ENCODE assay signal across 8 cellular contexts in the genomic region with DNA sequence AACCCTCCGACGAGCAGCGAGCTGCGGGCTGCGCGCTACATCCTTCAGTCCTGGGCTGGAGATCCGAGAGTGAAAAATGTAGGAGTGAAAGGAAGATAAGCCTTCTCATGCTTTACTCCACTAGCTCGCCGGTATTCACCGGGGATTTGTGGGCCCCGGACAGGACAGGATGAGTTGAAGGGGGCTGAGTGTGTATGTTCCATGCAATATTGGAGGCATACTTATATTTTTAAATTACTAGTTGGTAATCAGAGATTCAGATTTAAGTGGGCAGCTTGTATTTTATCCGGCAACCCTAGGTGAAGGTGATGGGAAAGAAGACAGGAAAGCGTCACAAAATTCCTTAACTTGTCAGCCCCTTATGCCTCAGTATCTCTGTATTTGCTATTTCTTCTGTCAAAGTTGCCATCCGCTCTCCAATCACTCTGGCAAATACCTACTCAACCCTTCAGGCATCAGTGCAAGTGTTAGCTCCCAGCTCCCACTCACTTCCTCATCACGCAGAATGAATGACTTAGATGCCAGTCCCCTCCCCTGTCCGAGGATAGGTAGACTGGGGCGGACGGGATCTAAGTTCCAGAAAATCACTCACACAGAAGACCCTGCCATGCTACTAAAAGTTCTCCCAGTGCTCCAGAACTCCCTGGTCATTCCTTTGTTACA. TPM values are rescaled to one million over a fixed set of nuclear protein-coding genes. Genes with fewer than 3 reads are reported as not detected.
DNase-seq lines count a peak whose midpoint lies in the region; ATAC-seq, FAIRE-seq and TF ChIP-seq lines count a peak whose summit lies in the region.

No MANE protein-coding gene starts in this region.

- H3K4me1 ChIP-seq in ES-I3 (ENCODE audit: insufficient read depth, low read length) (no peaks in the 10 kb centered on the region; the same call in 1 of the 2 replicates), esophagus (ENCODE audit: control insufficient read depth in 2 of 2, insufficient read depth in 2 of 2, low read length in 1 of 2) (peaks cover 0 to 4% of the 10 kb centered on the region in 2 donors)

- DNase-seq in nephron progenitor cell (no peak), frontal cortex (ENCODE audit: low spot score in 2 of 2) (no peak)
- no peak for DNase-seq in stimulated activated CD8-positive, alpha-beta memory T cell treated with anti-CD3 and anti-CD28 coated beads, Interleukin-4, amount 100 ng/mL, for 48 hours

- no peak for FAIRE-seq in frontal cortex (lab: Jason Lieb, UNC)

- peak overlapping the region; percentile 74 to 78 for H3K4me3 ChIP-seq in esophagus (ENCODE audit: low read depth in 1 of 2, low read length in 2 of 2)

- peak overlapping the region; percentile 95 for H3K4me3 Mint-ChIP-seq in nephron progenitor cell

- ATAC-seq in HG02840 (IDR thresholded peaks at IDR 0.05; ENCODE audit: low FRiP score, unreplicated experiment) = peak; percentile 4
- peak; percentile 75 for ATAC-seq in SK-N-SH treated with all-trans-retinoic acid at 6 μM for 48 hours
- no peak for ATAC-seq in GM21381 (IDR thresholded peaks at IDR 0.05; ENCODE audit: unreplicated experiment)

- no peaks in the 10 kb centered on the region for H3K9me3 ChIP-seq in ES-I3 (ENCODE audit: control insufficient read depth, insufficient read depth, low read length)
- no peaks in the 10 kb centered on the region for H3K9me3 ChIP-seq in esophagus (ENCODE audit: control insufficient read depth in 2 of 2, insufficient read depth in 1 of 2, low read depth in 1 of 2, low read length in 1 of 2)

- peak overlapping the region; percentile 76 to 81 for H3K27ac ChIP-seq in esophagus (ENCODE audit: low read depth in 2 of 2, low read length in 1 of 2)

- H3K27me3 Mint-ChIP-seq in nephron progenitor cell (ENCODE audit: low read depth, poor library complexity) = peaks cover 37% of the 10 kb centered on the region

- H3K36me3 ChIP-seq in ES-I3 (ENCODE audit: insufficient read depth, low read length) (no peaks in the 10 kb centered on the region), esophagus (ENCODE audit: control insufficient read depth in 2 of 2, insufficient read depth in 2 of 2, low read length in 1 of 2) (no peaks in the 10 kb centered on the region)

- WGBS in esophagus, 2 donors = 2 to 3% methylated on average over 18 of the region's 18 CpGs

- no peaks in the 10 kb centered on the region for H3K27me3 ChIP-seq in esophagus (ENCODE audit: control insufficient read depth in 1 of 2, insufficient read depth in 2 of 2, low read length in 2 of 2)

- H3K9ac ChIP-seq in ES-I3 (ENCODE audit: low read depth, low read length) = peak overlapping the region; percentile 83

- H3K4me1 Mint-ChIP-seq in nephron progenitor cell = peaks cover 30% of the 10 kb centered on the region

- no peaks in the 10 kb centered on the region for H3K9me3 Mint-ChIP-seq in nephron progenitor cell

- TF ChIP-seq CTCF in nephron progenitor cell (IDR thresholded peaks at IDR 0.05) = no peak

- H3K36me3 Mint-ChIP-seq in nephron progenitor cell (ENCODE audit: low read depth) = peaks cover 5% of the 10 kb centered on the region

- H3K27ac Mint-ChIP-seq in nephron progenitor cell = peak overlapping the region; percentile 71

TF ChIP-seq in SK-N-SH treated with all-trans-retinoic acid at 6 μM for 48 hours, 23 proteins besides CTCF, POLR2A, EP300 and RAD21:
- TF ChIP-seq, protein P1, sequence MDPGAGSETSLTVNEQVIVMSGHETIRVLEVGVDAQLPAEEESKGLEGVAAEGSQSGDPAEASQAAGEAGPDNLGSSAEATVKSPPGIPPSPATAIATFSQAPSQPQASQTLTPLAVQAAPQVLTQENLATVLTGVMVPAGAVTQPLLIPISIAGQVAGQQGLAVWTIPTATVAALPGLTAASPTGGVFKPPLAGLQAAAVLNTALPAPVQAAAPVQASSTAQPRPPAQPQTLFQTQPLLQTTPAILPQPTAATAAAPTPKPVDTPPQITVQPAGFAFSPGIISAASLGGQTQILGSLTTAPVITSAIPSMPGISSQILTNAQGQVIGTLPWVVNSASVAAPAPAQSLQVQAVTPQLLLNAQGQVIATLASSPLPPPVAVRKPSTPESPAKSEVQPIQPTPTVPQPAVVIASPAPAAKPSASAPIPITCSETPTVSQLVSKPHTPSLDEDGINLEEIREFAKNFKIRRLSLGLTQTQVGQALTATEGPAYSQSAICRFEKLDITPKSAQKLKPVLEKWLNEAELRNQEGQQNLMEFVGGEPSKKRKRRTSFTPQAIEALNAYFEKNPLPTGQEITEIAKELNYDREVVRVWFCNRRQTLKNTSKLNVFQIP (CRISPR knock-in tag; IDR thresholded peaks at IDR 0.05; ENCODE audit: borderline replicate concordance, low read depth) = 0 out of 2 replicates have a peak, but pooled peaks have one; percentile 2
- TF ChIP-seq PPARA (CRISPR knock-in tag; IDR thresholded peaks at IDR 0.05; ENCODE audit: borderline replicate concordance) = no peak
- TF ChIP-seq CSDC2 (CRISPR knock-in tag; IDR thresholded peaks at IDR 0.05) = no peak
- TF ChIP-seq CREB5 (CRISPR knock-in tag; IDR thresholded peaks at IDR 0.05; ENCODE audit: low read depth) = no peak
TF ChIP-seq in SK-N-SH treated with all-trans-retinoic acid at 6 μM for 48 hours: peak in this region for 1.

RNA-seq across cellular contexts. Expression of gene PIGM, which starts 0.5 kb away (rescaled TPM):
- polyA plus RNA-seq in esophagus = 1 to 10 TPM; 2.1 TPM
- total RNA-seq in frontal cortex = 7.7 TPM

RNA-seq across cellular contexts. Expression of gene KCNJ10, which starts 37.7 kb away (rescaled TPM):
- polyA plus RNA-seq in esophagus = not detected
- total RNA-seq in frontal cortex = 1.6 TPM

RNA-seq across cellular contexts. Expression of gene KCNJ9, which starts 49.0 kb away (rescaled TPM):
- polyA plus RNA-seq in esophagus = not detected
- 11.4 TPM for total RNA-seq in frontal cortex
